2 cellular contexts compared by ENCODE assay signal in the genomic region with DNA sequence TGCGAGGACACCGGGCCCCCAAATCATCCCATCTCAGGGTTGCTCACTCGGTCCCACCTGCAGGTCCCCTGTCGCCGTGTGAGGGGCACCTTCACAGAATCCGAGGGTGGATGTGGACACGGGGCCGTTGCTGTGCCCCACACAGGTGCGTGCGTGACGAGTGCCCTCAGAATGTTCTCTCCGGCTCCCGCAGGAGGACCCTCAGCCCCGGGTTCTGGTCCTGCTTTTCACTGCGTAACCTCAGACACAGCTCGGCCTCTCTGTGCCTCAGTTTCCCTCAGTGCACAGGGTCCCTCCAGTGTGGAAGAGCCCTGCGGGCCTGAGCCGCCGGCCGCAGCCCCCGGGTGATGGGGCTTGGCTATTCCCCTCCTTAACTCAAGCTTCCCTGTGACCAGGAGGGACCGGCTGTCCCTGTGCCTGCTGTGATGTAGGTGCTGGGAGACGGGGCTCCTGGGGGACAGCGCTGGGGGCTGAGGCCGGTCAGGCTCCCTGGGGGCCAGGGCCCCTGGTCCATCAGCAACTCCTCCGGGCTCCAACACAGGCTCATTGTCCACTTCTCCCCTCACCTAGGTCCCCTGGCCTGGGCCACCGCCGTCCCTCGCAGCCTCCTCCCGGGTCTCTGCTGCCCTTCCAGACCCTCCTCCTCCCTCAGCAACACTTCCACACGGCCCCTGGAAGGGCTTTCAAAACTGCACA.
A peak's percentile ranks its signal among the peaks of the same experiment; 100 is the strongest.
TF ChIP-seq lines count a peak whose summit lies in the region.

No MANE protein-coding gene starts in this region.

TF ChIP-seq in HEK293, 187 proteins besides CTCF, POLR2A, EP300 and RAD21:
- TF ChIP-seq ZBTB48 (tag by site-specific recombination; IDR thresholded peaks at IDR 0.05): 0 out of 2 replicates have a peak, but pooled peaks have one; percentile 18
- TF ChIP-seq ZNF521 (tag by site-specific recombination; IDR thresholded peaks at IDR 0.05): no peak
- TF ChIP-seq KLF7 (tag by site-specific recombination; IDR thresholded peaks at IDR 0.05; ENCODE audit: borderline replicate concordance): no peak
- TF ChIP-seq ZNF768 (tag by site-specific recombination; IDR thresholded peaks at IDR 0.05): no peak
- TF ChIP-seq, protein P1, sequence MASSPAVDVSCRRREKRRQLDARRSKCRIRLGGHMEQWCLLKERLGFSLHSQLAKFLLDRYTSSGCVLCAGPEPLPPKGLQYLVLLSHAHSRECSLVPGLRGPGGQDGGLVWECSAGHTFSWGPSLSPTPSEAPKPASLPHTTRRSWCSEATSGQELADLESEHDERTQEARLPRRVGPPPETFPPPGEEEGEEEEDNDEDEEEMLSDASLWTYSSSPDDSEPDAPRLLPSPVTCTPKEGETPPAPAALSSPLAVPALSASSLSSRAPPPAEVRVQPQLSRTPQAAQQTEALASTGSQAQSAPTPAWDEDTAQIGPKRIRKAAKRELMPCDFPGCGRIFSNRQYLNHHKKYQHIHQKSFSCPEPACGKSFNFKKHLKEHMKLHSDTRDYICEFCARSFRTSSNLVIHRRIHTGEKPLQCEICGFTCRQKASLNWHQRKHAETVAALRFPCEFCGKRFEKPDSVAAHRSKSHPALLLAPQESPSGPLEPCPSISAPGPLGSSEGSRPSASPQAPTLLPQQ (tag by site-specific recombination; IDR thresholded peaks at IDR 0.05): no peak

TF ChIP-seq in HepG2, 621 proteins besides CTCF, POLR2A, EP300 and RAD21:
- TF ChIP-seq AGO2 (optimal IDR thresholded peaks at IDR 0.05; ENCODE audit: low read depth, low read length) (peak; percentile 16), ZNF605 (CRISPR knock-in tag; IDR thresholded peaks at IDR 0.05) (no peak)
